ENCODE assay signal across 1 cellular context in genomic region chr1:224502459-224503160, GRCh38.
TF ChIP-seq lines count a peak whose summit lies in the region.

No MANE protein-coding gene starts in this region.

TF ChIP-seq in GM23338, 12 proteins besides CTCF, POLR2A, EP300 and RAD21 (continued from another document):
- TF ChIP-seq, protein P1, sequence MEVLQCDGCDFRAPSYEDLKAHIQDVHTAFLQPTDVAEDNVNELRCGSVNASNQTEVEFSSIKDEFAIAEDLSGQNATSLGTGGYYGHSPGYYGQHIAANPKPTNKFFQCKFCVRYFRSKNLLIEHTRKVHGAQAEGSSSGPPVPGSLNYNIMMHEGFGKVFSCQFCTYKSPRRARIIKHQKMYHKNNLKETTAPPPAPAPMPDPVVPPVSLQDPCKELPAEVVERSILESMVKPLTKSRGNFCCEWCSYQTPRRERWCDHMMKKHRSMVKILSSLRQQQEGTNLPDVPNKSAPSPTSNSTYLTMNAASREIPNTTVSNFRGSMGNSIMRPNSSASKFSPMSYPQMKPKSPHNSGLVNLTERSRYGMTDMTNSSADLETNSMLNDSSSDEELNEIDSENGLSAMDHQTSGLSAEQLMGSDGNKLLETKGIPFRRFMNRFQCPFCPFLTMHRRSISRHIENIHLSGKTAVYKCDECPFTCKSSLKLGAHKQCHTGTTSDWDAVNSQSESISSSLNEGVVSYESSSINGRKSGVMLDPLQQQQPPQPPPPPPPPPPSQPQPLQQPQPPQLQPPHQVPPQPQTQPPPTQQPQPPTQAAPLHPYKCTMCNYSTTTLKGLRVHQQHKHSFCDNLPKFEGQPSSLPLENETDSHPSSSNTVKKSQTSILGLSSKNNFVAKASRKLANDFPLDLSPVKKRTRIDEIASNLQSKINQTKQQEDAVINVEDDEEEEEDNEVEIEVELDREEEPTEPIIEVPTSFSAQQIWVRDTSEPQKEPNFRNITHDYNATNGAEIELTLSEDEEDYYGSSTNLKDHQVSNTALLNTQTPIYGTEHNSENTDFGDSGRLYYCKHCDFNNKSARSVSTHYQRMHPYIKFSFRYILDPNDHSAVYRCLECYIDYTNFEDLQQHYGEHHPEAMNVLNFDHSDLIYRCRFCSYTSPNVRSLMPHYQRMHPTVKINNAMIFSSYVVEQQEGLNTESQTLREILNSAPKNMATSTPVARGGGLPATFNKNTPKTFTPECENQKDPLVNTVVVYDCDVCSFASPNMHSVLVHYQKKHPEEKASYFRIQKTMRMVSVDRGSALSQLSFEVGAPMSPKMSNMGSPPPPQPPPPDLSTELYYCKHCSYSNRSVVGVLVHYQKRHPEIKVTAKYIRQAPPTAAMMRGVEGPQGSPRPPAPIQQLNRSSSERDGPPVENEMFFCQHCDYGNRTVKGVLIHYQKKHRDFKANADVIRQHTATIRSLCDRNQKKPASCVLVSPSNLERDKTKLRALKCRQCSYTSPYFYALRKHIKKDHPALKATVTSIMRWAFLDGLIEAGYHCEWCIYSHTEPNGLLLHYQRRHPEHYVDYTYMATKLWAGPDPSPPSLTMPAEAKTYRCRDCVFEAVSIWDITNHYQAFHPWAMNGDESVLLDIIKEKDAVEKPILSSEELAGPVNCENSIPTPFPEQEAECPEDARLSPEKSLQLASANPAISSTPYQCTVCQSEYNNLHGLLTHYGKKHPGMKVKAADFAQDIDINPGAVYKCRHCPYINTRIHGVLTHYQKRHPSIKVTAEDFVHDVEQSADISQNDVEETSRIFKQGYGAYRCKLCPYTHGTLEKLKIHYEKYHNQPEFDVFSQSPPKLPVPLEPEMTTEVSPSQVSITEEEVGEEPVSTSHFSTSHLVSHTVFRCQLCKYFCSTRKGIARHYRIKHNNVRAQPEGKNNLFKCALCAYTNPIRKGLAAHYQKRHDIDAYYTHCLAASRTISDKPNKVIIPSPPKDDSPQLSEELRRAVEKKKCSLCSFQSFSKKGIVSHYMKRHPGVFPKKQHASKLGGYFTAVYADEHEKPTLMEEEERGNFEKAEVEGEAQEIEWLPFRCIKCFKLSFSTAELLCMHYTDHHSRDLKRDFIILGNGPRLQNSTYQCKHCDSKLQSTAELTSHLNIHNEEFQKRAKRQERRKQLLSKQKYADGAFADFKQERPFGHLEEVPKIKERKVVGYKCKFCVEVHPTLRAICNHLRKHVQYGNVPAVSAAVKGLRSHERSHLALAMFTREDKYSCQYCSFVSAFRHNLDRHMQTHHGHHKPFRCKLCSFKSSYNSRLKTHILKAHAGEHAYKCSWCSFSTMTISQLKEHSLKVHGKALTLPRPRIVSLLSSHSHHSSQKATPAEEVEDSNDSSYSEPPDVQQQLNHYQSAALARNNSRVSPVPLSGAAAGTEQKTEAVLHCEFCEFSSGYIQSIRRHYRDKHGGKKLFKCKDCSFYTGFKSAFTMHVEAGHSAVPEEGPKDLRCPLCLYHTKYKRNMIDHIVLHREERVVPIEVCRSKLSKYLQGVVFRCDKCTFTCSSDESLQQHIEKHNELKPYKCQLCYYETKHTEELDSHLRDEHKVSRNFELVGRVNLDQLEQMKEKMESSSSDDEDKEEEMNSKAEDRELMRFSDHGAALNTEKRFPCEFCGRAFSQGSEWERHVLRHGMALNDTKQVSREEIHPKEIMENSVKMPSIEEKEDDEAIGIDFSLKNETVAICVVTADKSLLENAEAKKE (CRISPR knock-in tag; IDR thresholded peaks at IDR 0.05): no peak
- TF ChIP-seq POLR2AphosphoS5 (IDR thresholded peaks at IDR 0.05; ENCODE audit: low read depth): no peak
- TF ChIP-seq, protein P2, sequence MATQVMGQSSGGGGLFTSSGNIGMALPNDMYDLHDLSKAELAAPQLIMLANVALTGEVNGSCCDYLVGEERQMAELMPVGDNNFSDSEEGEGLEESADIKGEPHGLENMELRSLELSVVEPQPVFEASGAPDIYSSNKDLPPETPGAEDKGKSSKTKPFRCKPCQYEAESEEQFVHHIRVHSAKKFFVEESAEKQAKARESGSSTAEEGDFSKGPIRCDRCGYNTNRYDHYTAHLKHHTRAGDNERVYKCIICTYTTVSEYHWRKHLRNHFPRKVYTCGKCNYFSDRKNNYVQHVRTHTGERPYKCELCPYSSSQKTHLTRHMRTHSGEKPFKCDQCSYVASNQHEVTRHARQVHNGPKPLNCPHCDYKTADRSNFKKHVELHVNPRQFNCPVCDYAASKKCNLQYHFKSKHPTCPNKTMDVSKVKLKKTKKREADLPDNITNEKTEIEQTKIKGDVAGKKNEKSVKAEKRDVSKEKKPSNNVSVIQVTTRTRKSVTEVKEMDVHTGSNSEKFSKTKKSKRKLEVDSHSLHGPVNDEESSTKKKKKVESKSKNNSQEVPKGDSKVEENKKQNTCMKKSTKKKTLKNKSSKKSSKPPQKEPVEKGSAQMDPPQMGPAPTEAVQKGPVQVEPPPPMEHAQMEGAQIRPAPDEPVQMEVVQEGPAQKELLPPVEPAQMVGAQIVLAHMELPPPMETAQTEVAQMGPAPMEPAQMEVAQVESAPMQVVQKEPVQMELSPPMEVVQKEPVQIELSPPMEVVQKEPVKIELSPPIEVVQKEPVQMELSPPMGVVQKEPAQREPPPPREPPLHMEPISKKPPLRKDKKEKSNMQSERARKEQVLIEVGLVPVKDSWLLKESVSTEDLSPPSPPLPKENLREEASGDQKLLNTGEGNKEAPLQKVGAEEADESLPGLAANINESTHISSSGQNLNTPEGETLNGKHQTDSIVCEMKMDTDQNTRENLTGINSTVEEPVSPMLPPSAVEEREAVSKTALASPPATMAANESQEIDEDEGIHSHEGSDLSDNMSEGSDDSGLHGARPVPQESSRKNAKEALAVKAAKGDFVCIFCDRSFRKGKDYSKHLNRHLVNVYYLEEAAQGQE (IDR thresholded peaks at IDR 0.05; ENCODE audit: unreplicated experiment): no peak
- no peak for TF ChIP-seq CREB1 (CRISPR knock-in tag; IDR thresholded peaks at IDR 0.05; ENCODE audit: low read depth)
- TF ChIP-seq EZH2 (IDR thresholded peaks at IDR 0.05; ENCODE audit: low read depth, unreplicated experiment): no peak
- TF ChIP-seq ETS1 (IDR thresholded peaks at IDR 0.05): no peak
